1 cellular context compared by ENCODE assay signal in the genomic region with DNA sequence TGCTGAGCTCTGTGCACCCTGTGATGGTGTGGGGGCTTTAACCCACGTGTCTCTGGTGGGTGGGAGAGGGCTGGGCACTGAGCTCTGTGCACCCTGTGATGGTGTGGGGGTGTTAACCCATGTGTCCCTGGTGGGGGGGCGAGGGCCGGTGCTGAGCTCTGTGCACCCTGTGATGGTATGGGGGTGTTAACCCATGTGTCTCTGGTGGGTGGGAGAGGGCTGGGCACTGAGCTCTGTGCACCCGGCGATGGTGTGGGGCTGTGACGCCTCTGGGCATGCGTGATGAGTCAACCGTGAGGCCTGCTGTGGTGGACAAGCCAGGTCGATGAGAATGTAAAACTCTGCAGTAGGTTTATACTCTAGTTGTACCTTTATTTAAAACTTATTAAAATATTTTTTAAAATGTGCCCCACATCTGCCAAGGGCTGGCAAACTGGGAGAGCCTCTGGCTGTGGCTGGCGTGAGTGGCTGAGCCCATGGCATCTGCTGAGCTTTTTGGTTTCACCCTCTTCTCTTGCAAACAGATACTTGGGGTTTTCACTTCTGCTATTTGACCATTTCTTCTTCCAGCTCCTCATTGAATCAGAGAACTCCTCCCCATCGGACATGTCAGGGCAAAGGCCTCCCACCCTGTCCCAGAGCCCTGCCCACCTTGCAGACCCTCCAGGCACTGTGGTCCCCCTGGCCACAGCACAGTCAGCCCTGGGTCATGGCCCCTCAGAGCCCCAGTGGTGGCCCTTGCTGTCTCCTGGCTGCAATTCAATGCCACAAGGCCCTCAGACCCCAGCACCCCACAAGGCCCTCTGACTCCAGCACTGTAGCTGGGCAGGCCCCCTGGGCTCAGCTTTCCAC.
TF ChIP-seq lines count a peak whose summit lies in the region.

No MANE protein-coding gene starts in this region.

TF ChIP-seq in GM12878, 131 proteins besides CTCF, POLR2A, EP300 and RAD21 (continued from another document):
- TF ChIP-seq, protein P1, sequence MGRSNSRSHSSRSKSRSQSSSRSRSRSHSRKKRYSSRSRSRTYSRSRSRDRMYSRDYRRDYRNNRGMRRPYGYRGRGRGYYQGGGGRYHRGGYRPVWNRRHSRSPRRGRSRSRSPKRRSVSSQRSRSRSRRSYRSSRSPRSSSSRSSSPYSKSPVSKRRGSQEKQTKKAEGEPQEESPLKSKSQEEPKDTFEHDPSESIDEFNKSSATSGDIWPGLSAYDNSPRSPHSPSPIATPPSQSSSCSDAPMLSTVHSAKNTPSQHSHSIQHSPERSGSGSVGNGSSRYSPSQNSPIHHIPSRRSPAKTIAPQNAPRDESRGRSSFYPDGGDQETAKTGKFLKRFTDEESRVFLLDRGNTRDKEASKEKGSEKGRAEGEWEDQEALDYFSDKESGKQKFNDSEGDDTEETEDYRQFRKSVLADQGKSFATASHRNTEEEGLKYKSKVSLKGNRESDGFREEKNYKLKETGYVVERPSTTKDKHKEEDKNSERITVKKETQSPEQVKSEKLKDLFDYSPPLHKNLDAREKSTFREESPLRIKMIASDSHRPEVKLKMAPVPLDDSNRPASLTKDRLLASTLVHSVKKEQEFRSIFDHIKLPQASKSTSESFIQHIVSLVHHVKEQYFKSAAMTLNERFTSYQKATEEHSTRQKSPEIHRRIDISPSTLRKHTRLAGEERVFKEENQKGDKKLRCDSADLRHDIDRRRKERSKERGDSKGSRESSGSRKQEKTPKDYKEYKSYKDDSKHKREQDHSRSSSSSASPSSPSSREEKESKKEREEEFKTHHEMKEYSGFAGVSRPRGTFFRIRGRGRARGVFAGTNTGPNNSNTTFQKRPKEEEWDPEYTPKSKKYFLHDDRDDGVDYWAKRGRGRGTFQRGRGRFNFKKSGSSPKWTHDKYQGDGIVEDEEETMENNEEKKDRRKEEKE (IDR thresholded peaks at IDR 0.05) = no peak
- peak; percentile 53; the same call in 1 of the 2 replicates for TF ChIP-seq MXI1 (IDR thresholded peaks at IDR 0.05; ENCODE audit: low read depth, low read length)
- 0 out of 2 replicates have a peak, but pooled peaks have one; percentile 42 for TF ChIP-seq FOXM1 (IDR thresholded peaks at IDR 0.05; ENCODE audit: low read depth, low read length)
- no peak for TF ChIP-seq ELK1 (IDR thresholded peaks at IDR 0.05; ENCODE audit: low read depth, low read length)
- TF ChIP-seq TCF12 (IDR thresholded peaks at IDR 0.05; ENCODE audit: low read depth, low read length) = peak; percentile 53; the same call in 1 of the 2 replicates
- TF ChIP-seq POLR2AphosphoS5 (IDR thresholded peaks at IDR 0.05; ENCODE audit: low read length) = peak; percentile 37; the same call in 1 of the 2 replicates
- TF ChIP-seq NRF1 (conservative IDR thresholded peaks at IDR 0.05; ENCODE audit: low read depth, low read length) = no peak
- TF ChIP-seq ETV6 (conservative IDR thresholded peaks at IDR 0.05 in 1 of 2, IDR thresholded peaks at IDR 0.05 in 1 of 2; ENCODE audit: borderline replicate concordance in 1 of 2, low read depth in 1 of 2) = no peak
- TF ChIP-seq IKZF1 (conservative IDR thresholded peaks at IDR 0.05) = peak; percentile 81
- no peak for TF ChIP-seq SRF (IDR thresholded peaks at IDR 0.05; ENCODE audit: low read depth in 2 of 2, low read length in 2 of 2)
- TF ChIP-seq, protein P2, sequence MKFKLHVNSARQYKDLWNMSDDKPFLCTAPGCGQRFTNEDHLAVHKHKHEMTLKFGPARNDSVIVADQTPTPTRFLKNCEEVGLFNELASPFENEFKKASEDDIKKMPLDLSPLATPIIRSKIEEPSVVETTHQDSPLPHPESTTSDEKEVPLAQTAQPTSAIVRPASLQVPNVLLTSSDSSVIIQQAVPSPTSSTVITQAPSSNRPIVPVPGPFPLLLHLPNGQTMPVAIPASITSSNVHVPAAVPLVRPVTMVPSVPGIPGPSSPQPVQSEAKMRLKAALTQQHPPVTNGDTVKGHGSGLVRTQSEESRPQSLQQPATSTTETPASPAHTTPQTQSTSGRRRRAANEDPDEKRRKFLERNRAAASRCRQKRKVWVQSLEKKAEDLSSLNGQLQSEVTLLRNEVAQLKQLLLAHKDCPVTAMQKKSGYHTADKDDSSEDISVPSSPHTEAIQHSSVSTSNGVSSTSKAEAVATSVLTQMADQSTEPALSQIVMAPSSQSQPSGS (IDR thresholded peaks at IDR 0.05; ENCODE audit: low read length) = no peak
- TF ChIP-seq ASH2L (IDR thresholded peaks at IDR 0.05; ENCODE audit: borderline replicate concordance, low read depth) = no peak
- TF ChIP-seq, protein P3, sequence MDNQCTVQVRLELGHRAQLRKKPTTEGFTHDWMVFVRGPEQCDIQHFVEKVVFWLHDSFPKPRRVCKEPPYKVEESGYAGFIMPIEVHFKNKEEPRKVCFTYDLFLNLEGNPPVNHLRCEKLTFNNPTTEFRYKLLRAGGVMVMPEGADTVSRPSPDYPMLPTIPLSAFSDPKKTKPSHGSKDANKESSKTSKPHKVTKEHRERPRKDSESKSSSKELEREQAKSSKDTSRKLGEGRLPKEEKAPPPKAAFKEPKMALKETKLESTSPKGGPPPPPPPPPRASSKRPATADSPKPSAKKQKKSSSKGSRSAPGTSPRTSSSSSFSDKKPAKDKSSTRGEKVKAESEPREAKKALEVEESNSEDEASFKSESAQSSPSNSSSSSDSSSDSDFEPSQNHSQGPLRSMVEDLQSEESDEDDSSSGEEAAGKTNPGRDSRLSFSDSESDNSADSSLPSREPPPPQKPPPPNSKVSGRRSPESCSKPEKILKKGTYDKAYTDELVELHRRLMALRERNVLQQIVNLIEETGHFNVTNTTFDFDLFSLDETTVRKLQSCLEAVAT (IDR thresholded peaks at IDR 0.05) = peak; percentile 52; the same call in 1 of the 2 replicates
- peak; percentile 86 for TF ChIP-seq RUNX3 (IDR thresholded peaks at IDR 0.05; ENCODE audit: low read length)
- peak; percentile 30 to 41; a peak in 1 of 4 replicates for TF ChIP-seq BHLHE40 (IDR thresholded peaks at IDR 0.05; ENCODE audit: borderline replicate concordance in 1 of 2, low read depth in 2 of 2, low read length in 1 of 2)
- TF ChIP-seq SIX5 (IDR thresholded peaks at IDR 0.05; ENCODE audit: low read depth, low read length, severe bottlenecking) = no peak
- no peak for TF ChIP-seq HDAC6 (IDR thresholded peaks at IDR 0.05; ENCODE audit: unreplicated experiment)
TF ChIP-seq in GM12878: peak in this region for 50.
